ENCODE assay signal across 8 cellular contexts in the genomic region with DNA sequence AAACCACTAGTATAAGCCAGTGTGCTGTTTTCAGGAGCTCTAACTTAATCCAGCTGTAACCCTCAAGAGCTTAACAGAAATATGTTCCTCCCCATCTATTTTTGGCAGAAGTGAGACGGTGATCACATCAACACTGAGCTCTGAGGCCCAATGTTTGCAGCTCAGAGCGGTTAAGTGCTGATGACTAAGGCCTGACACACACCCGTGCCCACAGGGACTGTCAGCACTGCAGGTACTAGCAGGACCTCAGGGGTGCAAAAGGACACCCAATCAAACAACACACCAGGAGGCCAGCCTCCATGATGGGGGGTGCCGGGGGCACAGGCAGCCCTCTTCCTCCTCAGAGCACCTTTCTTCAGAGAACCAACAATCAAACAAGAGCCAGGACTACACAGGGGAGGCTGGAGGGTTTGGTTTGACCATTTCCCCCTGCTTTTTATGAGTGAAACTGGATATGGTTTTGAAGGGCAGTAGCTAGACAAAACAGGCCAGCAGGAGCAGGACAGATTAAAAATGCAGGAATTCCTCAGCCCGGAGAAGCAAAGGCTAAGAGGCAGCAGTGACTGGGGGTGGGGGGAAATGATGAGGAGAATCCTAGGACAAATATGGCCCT.
A peak's percentile ranks its signal among the peaks of the same experiment; 100 is the strongest.
DNase-seq lines count a peak whose midpoint lies in the region; ATAC-seq and TF ChIP-seq lines count a peak whose summit lies in the region.

No MANE protein-coding gene starts in this region.

- CTCF ChIA-PET in A673 (lab: Charles Lee), result interaction anchor here (0.5 kb wide), 1 partner anchor 780 kb away, joined by 9 read pairs; no protein-coding TSS in a partner anchor
- CTCF ChIA-PET in PC-3 (lab: Charles Lee), result interaction anchor here (0.5 to 1.4 kb wide), 4 partner anchors 9 to 61 kb away, joined by 3 to 6 read pairs (median 4); no protein-coding TSS in a partner anchor

- POLR2A ChIA-PET in A673 (lab: Charles Lee; ENCODE audit: low non-redundant PET) (no interaction called here), PC-3 (lab: Charles Lee; ENCODE audit: unreplicated experiment) (no interaction called here)

- H3K27ac ChIP-seq in A673 (ENCODE audit: low read depth, low read length, poor library complexity, severe bottlenecking), result peak overlapping the region; percentile 8
- H3K27ac ChIP-seq in PC-3 (ENCODE audit: low read length), result peak overlapping the region; percentile 75
- peak overlapping the region; percentile 68 to 95 (median 91) for H3K27ac ChIP-seq in thyroid gland

- whole genome bisulfite sequencing in thyroid gland, 2 donors, result 43% methylated on average over 5 of the region's 5 CpGs

- H3K4me3 ChIP-seq in A673 (ENCODE audit: low read depth, low read length, poor library complexity, severe bottlenecking), result no peak overlapping the region
- peak overlapping the region; percentile 31; the same call in 1 of the 2 replicates for H3K4me3 ChIP-seq in PC-3 (ENCODE audit: low read length)
- H3K4me3 ChIP-seq in fibroblast of pulmonary artery (replicated peaks; ENCODE audit: low read depth, low read length), result no peak overlapping the region
- H3K4me3 ChIP-seq in thyroid gland (replicated peaks in 1 of 3), result no peak overlapping the region

- peak overlapping the region; percentile 81 to 95 for H3K4me3 Mint-ChIP-seq in activated T-cell treated with anti-CD3 and anti-CD28 coated beads, Interleukin-2, amount 50 U/mL, for 72 hours

- TF ChIP-seq CTCF in A673 (conservative IDR thresholded peaks at IDR 0.05; ENCODE audit: low read depth, low read length), result no peak
- no peak for TF ChIP-seq CTCF in PC-3 (conservative IDR thresholded peaks at IDR 0.05; ENCODE audit: low read depth, low read length)
- no peak for TF ChIP-seq CTCF in fibroblast of pulmonary artery (IDR thresholded peaks at IDR 0.05; ENCODE audit: low read length, missing control alignments)
- TF ChIP-seq CTCF in omental fat pad (IDR thresholded peaks at IDR 0.05), result no peak
- TF ChIP-seq CTCF in thyroid gland (IDR thresholded peaks at IDR 0.05), result no peak

- H3K9me3 ChIP-seq in A673 (ENCODE audit: low read depth, low read length, poor library complexity, severe bottlenecking) (no peaks in the 10 kb centered on the region), PC-3 (ENCODE audit: low read length) (no peaks in the 10 kb centered on the region), thyroid gland (no peaks in the 10 kb centered on the region)

- H3K27me3 ChIP-seq in A673 (replicated peaks; ENCODE audit: insufficient read depth, low read depth, low read length, poor library complexity), result no peaks in the 10 kb centered on the region
- no peaks in the 10 kb centered on the region for H3K27me3 ChIP-seq in PC-3 (ENCODE audit: low read length)
- no peaks in the 10 kb centered on the region for H3K27me3 ChIP-seq in thyroid gland

- ATAC-seq in GM18907 (IDR thresholded peaks at IDR 0.05; ENCODE audit: unreplicated experiment) (peak; percentile 71), HG03103 (IDR thresholded peaks at IDR 0.05; ENCODE audit: low read depth, unreplicated experiment) (peak; percentile 80), PC-3 (peak; percentile 98), omental fat pad (ENCODE audit: low FRiP score) (peak; percentile 92)
- peak; percentile 99 to 100 for ATAC-seq in activated T-cell treated with anti-CD3 and anti-CD28 coated beads, Interleukin-2, amount 50 U/mL, for 72 hours (replicated peaks in 1 of 2)

- no peaks in the 10 kb centered on the region for H3K36me3 Mint-ChIP-seq in activated T-cell treated with anti-CD3 and anti-CD28 coated beads, Interleukin-2, amount 50 U/mL, for 72 hours (ENCODE audit: insufficient read depth in 2 of 2)

- H3K4me1 ChIP-seq in A673 (ENCODE audit: insufficient read depth, low read length, poor library complexity, severe bottlenecking) (peaks cover 78% of the 10 kb centered on the region), PC-3 (ENCODE audit: insufficient read depth, low read length) (peaks cover 39% of the 10 kb centered on the region), thyroid gland (peaks cover 40 to 68% of the 10 kb centered on the region in 2 donors)

- H4K20me1 ChIP-seq in PC-3 (ENCODE audit: low read length), result peaks cover 7% of the 10 kb centered on the region; the same call in 1 of the 2 replicates

- DNase-seq in A673 (ENCODE audit: low spot score) (peak; percentile 77), PC-3 (peak; percentile 92), fibroblast of pulmonary artery (ENCODE audit: low read depth) (peak; percentile 89), omental fat pad (ENCODE audit: low spot score) (no peak), thyroid gland (peak; percentile 64 to 72)
- peak; percentile 86 to 90 for DNase-seq in activated T-cell treated with anti-CD3 and anti-CD28 coated beads, Interleukin-2, amount 50 U/mL, for 72 hours

- H3K27ac Mint-ChIP-seq in activated T-cell treated with anti-CD3 and anti-CD28 coated beads, Interleukin-2, amount 50 U/mL, for 72 hours, result peak overlapping the region; percentile 95

- H3K9ac ChIP-seq in PC-3 (ENCODE audit: low read length), result no peak overlapping the region

- H2AFZ ChIP-seq in PC-3 (ENCODE audit: low read length), result no peak overlapping the region

- H3F3A ChIP-seq in PC-3 (ENCODE audit: low read length, unreplicated experiment), result peaks cover 9% of the 10 kb centered on the region

- H3K9me2 ChIP-seq in PC-3 (replicated peaks; ENCODE audit: low read length), result no peaks in the 10 kb centered on the region

- TF ChIP-seq POLR2A in thyroid gland (IDR thresholded peaks at IDR 0.05), result peak in 1 of 2 donors; percentile 41

- H3K27me3 Mint-ChIP-seq in activated T-cell treated with anti-CD3 and anti-CD28 coated beads, Interleukin-2, amount 50 U/mL, for 72 hours (ENCODE audit: low read depth), result no peaks in the 10 kb centered on the region

- BruUV-seq in A673 (replicated peaks; lab: Mats Ljungman, UMichigan) (no TSS peak), PC-3 (replicated peaks; lab: Mats Ljungman, UMichigan) (no TSS peak)

- peaks cover 71% of the 10 kb centered on the region for H3K4me1 Mint-ChIP-seq in activated T-cell treated with anti-CD3 and anti-CD28 coated beads, Interleukin-2, amount 50 U/mL, for 72 hours (ENCODE audit: low read depth)

- intact Hi-C loops in A673 (cut with micrococcal nuclease; ENCODE audit: unreplicated experiment), result no loop called here
- intact Hi-C loops in PC-3 (cut with micrococcal nuclease), result loop anchor here (1.0 kb wide), 2 partner anchors 20 to 55 kb away; no protein-coding TSS in a partner anchor
- intact Hi-C loops in thyroid gland (cut with DNase I), result no loop called here

- peaks cover 38% of the 10 kb centered on the region for H3K79me2 ChIP-seq in PC-3 (ENCODE audit: low read length)

- no peaks in the 10 kb centered on the region for H3K9me3 Mint-ChIP-seq in activated T-cell treated with anti-CD3 and anti-CD28 coated beads, Interleukin-2, amount 50 U/mL, for 72 hours

- H3K4me2 ChIP-seq in PC-3 (ENCODE audit: low read length), result peak overlapping the region; percentile 80

- no peaks in the 10 kb centered on the region for H3K36me3 ChIP-seq in A673 (ENCODE audit: insufficient read depth, low read length, poor library complexity, severe bottlenecking)
- H3K36me3 ChIP-seq in PC-3 (ENCODE audit: low read depth, low read length), result no peaks in the 10 kb centered on the region
- H3K36me3 ChIP-seq in thyroid gland, result no peaks in the 10 kb centered on the region

Comparison
In these comparisons a context has a peak if more than half of its experiments do, and no peak if none do; other contexts are left out.
1. H3K27ac ChIP-seq: peak in every context shown above with its lines; median percentile 91 in thyroid gland; 75 in PC-3; 8 in A673.